ENCODE assay signal across 30 cellular contexts in genomic region chr6:111176038-111176762, GRCh38.
"Had no signal": no experiment of that assay in that cellular context is flagged by ENCODE, and none has a peak within 500 bp of the region (broad histone marks: within the 10 kb centered on the region; RNA-seq: fewer than 3 reads in every experiment).

No MANE protein-coding gene starts in this region.

- H3K27me3 ChIP-seq: brain microvascular endothelial cell, cardiac muscle cell, Peyer's patch, SJCRH30 had no signal

- H3K36me3 ChIP-seq: brain microvascular endothelial cell, cardiac muscle cell, Peyer's patch had no signal

- FAIRE-seq: astrocyte had no signal

- H3K9ac ChIP-seq: SK-N-SH had no signal

- H3K9me3 ChIP-seq: Peyer's patch, SK-N-SH had no signal

- H3K4me1 ChIP-seq: Peyer's patch, SJCRH30 had no signal

- H3K27ac ChIP-seq: brain microvascular endothelial cell, cardiac muscle cell, Peyer's patch, RWPE1, SJCRH30, VCaP had no signal

- H3K4me3 ChIP-seq: cardiac muscle cell, Peyer's patch, SJCRH30 had no signal

- DNase-seq: activated CD4-positive, alpha-beta memory T cell treated with anti-CD3 and anti-CD28 coated beads, Interleukin-2, amount 10 ng/mL, durations not matched to agents 7 days and 5 days; activated CD4-positive, alpha-beta T cell treated with anti-CD3 and anti-CD28 coated beads for 36 hours; activated CD4-positive, alpha-beta T cell treated with anti-CD3 and anti-CD28 coated beads, Interleukin-2, amount 50 U/mL, for 1 hour; activated CD4-positive, CD25-positive, alpha-beta regulatory T cell; activated gamma-delta T cell; activated naive CD4-positive, alpha-beta T cell treated with anti-CD3 and anti-CD28 coated beads for 36 hours; activated T-cell treated with anti-CD3 and anti-CD28 coated beads for 4 hours; activated T-cell treated with anti-CD3 and anti-CD28 coated beads, Interleukin-2, amount 50 U/mL, for 48 hours; amygdala; brain microvascular endothelial cell; cerebellar nuclear complex; Karpas-422; NCI-H1105 treated with DMSO at 0.1 percent for 48 hours; NCI-H1436 treated with DMSO at 0.1 percent for 48 hours; NCI-H1930; NCI-H2171; NCI-H2227 treated with DMSO at 0.1 percent for 48 hours; NCI-H526 treated with DMSO at 0.1 percent for 48 hours; NCI-H82; NK-92 treated with Interleukin-12 subunit alpha and Interleukin-12 subunit beta, amount 100 ng/mL, for 24 hours; Peyer's patch; Right ventricle myocardium superior; SJCRH30; SK-N-SH; T-helper 1 cell had no signal

- ATAC-seq: activated CD4-positive, alpha-beta T cell treated with anti-CD3 and anti-CD28 coated beads for 36 hours; activated T-helper 17 cell treated with anti-CD3 and anti-CD28 coated beads, Interleukin-2, amount 50 U/mL, for 72 hours had no signal
